In genomic region chr12:1173806-1174617, GRCh38 we compare ENCODE assay signal across 1 cellular context.
TF ChIP-seq lines count a peak whose summit lies in the region.

No MANE protein-coding gene starts in this region.

TF ChIP-seq in HepG2, 621 proteins besides CTCF, POLR2A, EP300 and RAD21:
- TF ChIP-seq ZNF407 (CRISPR knock-in tag; IDR thresholded peaks at IDR 0.05; ENCODE audit: not compliant biosample characterization) (no peak), ZSCAN31 (CRISPR knock-in tag; IDR thresholded peaks at IDR 0.05; ENCODE audit: low read depth) (no peak), ZNF33A (CRISPR knock-in tag; IDR thresholded peaks at IDR 0.05; ENCODE audit: borderline replicate concordance) (no peak), NFE2L1 (CRISPR knock-in tag; IDR thresholded peaks at IDR 0.05; ENCODE audit: borderline replicate concordance) (no peak), TBX3 (IDR thresholded peaks at IDR 0.05; ENCODE audit: borderline replicate concordance) (no peak), ZSCAN21 (CRISPR knock-in tag; IDR thresholded peaks at IDR 0.05; ENCODE audit: borderline replicate concordance) (no peak), CREBL2 (CRISPR knock-in tag; IDR thresholded peaks at IDR 0.05; ENCODE audit: borderline replicate concordance) (no peak), POGZ (CRISPR knock-in tag; IDR thresholded peaks at IDR 0.05) (no peak), HNF4G (IDR thresholded peaks at IDR 0.05; ENCODE audit: borderline replicate concordance, low read depth, low read length) (no peak), HNF4G (CRISPR knock-in tag; IDR thresholded peaks at IDR 0.05; ENCODE audit: borderline replicate concordance, low read depth) (no peak), ZSCAN20 (CRISPR knock-in tag; IDR thresholded peaks at IDR 0.05; ENCODE audit: borderline replicate concordance) (no peak), DMAP1 (CRISPR knock-in tag; IDR thresholded peaks at IDR 0.05) (no peak), HNF4A (CRISPR knock-in tag; IDR thresholded peaks at IDR 0.05) (no peak), SP4 (CRISPR knock-in tag; IDR thresholded peaks at IDR 0.05) (no peak), BCLAF1 (IDR thresholded peaks at IDR 0.05) (no peak), ZNF747 (CRISPR knock-in tag; IDR thresholded peaks at IDR 0.05; ENCODE audit: borderline replicate concordance) (no peak), JDP2 (CRISPR knock-in tag; IDR thresholded peaks at IDR 0.05; ENCODE audit: borderline replicate concordance) (no peak), PRPF4 (IDR thresholded peaks at IDR 0.05; ENCODE audit: low read depth, low read length, poor library complexity, severe bottlenecking) (no peak), ZBTB38 (CRISPR knock-in tag; IDR thresholded peaks at IDR 0.05) (no peak), ZNF280D (CRISPR knock-in tag; IDR thresholded peaks at IDR 0.05) (no peak)
